ENCODE assay signal across 1 cellular context in genomic region chr12:52441320-52441911, GRCh38.
TF ChIP-seq lines count a peak whose summit lies in the region.

No MANE protein-coding gene starts in this region.

TF ChIP-seq in HCT116, 20 proteins besides CTCF, POLR2A, EP300 and RAD21:
- TF ChIP-seq ZNF274 (IDR thresholded peaks at IDR 0.05; ENCODE audit: low read depth, low read length) (no peak), YY1 (IDR thresholded peaks at IDR 0.05; ENCODE audit: extremely low read depth, insufficient replicate concordance, low read depth, low read length) (no peak), CEBPB (IDR thresholded peaks at IDR 0.05; ENCODE audit: low read depth) (peak; percentile 56), FOSL1 (IDR thresholded peaks at IDR 0.05; ENCODE audit: low read depth) (peak; percentile 89), EGR1 (IDR thresholded peaks at IDR 0.05; ENCODE audit: low read depth) (peak; percentile 41; the same call in 1 of the 2 replicates), EZH2phosphoT487 (IDR thresholded peaks at IDR 0.05; ENCODE audit: borderline replicate concordance) (no peak), POLR2AphosphoS5 (IDR thresholded peaks at IDR 0.05; ENCODE audit: low read depth, low read length) (no peak), SIN3A (IDR thresholded peaks at IDR 0.05; ENCODE audit: low read depth) (no peak; the same call in 1 of the 2 replicates), CBX3 (IDR thresholded peaks at IDR 0.05; ENCODE audit: low read depth) (peak; percentile 30), ELF1 (IDR thresholded peaks at IDR 0.05; ENCODE audit: borderline replicate concordance, low read depth) (no peak; the same call in 1 of the 2 replicates), ZFX (IDR thresholded peaks at IDR 0.05) (no peak), SP1 (IDR thresholded peaks at IDR 0.05; ENCODE audit: low read depth) (peak; percentile 82), TCF7L2 (IDR thresholded peaks at IDR 0.05; ENCODE audit: borderline replicate concordance, extremely low read depth, insufficient read depth, insufficient read length) (peak; percentile 41), SRF (IDR thresholded peaks at IDR 0.05; ENCODE audit: low read depth) (peak; percentile 83), ZBTB33 (IDR thresholded peaks at IDR 0.05; ENCODE audit: extremely low read depth, insufficient replicate concordance, low read length) (no peak), JUND (IDR thresholded peaks at IDR 0.05) (peak; percentile 85), REST (IDR thresholded peaks at IDR 0.05; ENCODE audit: low read depth) (no peak), MAX (IDR thresholded peaks at IDR 0.05) (peak; percentile 36; the same call in 1 of the 2 replicates)
